ENCODE assay signal across 17 cellular contexts in the genomic region with DNA sequence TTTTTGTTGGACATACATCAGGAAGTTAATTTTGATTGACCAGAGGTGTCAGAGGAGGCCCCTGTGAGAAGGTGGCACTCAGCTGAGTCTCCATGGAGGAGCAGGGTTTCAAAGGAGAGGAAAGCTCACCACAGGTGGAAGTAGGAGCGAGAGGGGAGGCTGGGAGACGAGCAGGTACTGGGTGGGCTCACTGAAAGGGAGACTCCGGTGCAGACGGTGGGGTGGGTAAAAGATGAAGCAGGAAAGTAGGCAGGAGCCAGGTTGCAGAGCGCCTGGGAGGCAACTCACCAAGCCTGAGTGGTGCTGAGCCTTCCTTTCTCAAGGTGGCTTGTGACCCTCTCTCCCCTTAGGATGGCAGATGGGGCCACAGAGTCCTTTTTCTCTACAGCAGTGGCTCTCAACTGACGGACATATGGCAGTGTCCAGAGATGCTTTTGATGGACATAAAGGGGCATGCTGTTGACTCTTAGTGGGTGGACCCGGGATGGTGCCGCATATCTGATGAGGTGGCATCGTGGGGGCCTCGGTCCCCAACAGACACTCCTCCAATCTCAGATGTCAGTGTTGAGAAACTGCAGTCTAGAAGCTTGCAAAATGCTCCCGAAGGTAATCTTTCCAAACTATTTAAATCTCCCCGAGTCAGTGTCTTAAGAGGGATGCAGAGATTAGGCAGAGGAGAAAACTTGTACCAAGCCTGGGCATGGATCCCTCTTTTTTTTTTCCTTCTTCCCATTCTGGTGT.
"Had no signal": no experiment of that assay in that cellular context is flagged by ENCODE, and none has a peak within 500 bp of the region (broad histone marks: within the 10 kb centered on the region; RNA-seq: fewer than 3 reads in every experiment).

No MANE protein-coding gene starts in this region.

- H3K27me3 ChIP-seq: heart left ventricle, sigmoid colon, tibial nerve, uterus had no signal

- H3K27ac ChIP-seq: left ventricle myocardium inferior, sigmoid colon, tibial nerve, uterus, WERI-Rb-1 had no signal

- ATAC-seq: activated T-cell treated with anti-CD3 and anti-CD28 coated beads, Interleukin-2, amount 50 U/mL, for 72 hours; mucosa of descending colon had no signal

- H3K4me1 ChIP-seq: tibial nerve, uterus had no signal

- H3K4me3 ChIP-seq: heart left ventricle, left ventricle myocardium inferior, mucosa of descending colon, sigmoid colon, tibial nerve, uterus had no signal

- H3K9me3 ChIP-seq: heart left ventricle, left ventricle myocardium inferior, mucosa of descending colon, sigmoid colon, tibial nerve, uterus had no signal

- DNase-seq: activated CD4-positive, alpha-beta T cell treated with anti-CD3 and anti-CD28 coated beads, Interleukin-2, amount 50 U/mL, for 4 hours; activated T-cell treated with anti-CD3 and anti-CD28 coated beads, Interleukin-2, amount 50 U/mL, for 72 hours; anterior cingulate cortex; central memory CD4-positive, alpha-beta T cell; immature natural killer cell; kidney glomerular epithelial cell; left ventricle myocardium inferior; mucosa of descending colon; naive B cell; sigmoid colon; stimulated activated naive CD4-positive, alpha-beta T cell; substantia nigra; SW 1271; uterus; WERI-Rb-1 had no signal

- H3K36me3 ChIP-seq: uterus had no signal
